12 cellular contexts compared by ENCODE assay signal in genomic region chr19:12648088-12648487, GRCh38. TPM values are rescaled to one million over a fixed set of nuclear protein-coding genes. Genes with fewer than 3 reads are reported as not detected.
DNase-seq lines count a peak whose midpoint lies in the region; ATAC-seq and TF ChIP-seq lines count a peak whose summit lies in the region.
"Had no signal": no experiment of that assay in that cellular context is flagged by ENCODE, and none has a peak within 500 bp of the region (broad histone marks: within the 10 kb centered on the region; RNA-seq: fewer than 3 reads in every experiment).

No MANE protein-coding gene starts in this region.

- H3K27ac ChIP-seq in HUES6 (ENCODE audit: low read depth, low read length): no peak overlapping the region; the same call in 1 of the 2 replicates
- H3K27ac ChIP-seq in suprapubic skin: no peak overlapping the region
- H3K27ac ChIP-seq: neutrophil had no signal

- TF ChIP-seq POLR2A in suprapubic skin (IDR thresholded peaks at IDR 0.05): no peak

- H3K36me3 ChIP-seq in HUES6 (ENCODE audit: control insufficient read depth, insufficient read depth, low read length) (peaks cover 6% of the 10 kb centered on the region), kidney epithelial cell (ENCODE audit: control insufficient read depth, insufficient read depth, low read length) (no peaks in the 10 kb centered on the region), suprapubic skin (peaks cover 9% of the 10 kb centered on the region)

- intact Hi-C loops in dendritic cell treated with granulocyte-macrophage colony-stimulating factor and Interleukin-4, amounts not matched to agents 40 ng/mL and 50 ng/mL, for 4 days (cut with micrococcal nuclease): no loop called here

- peak overlapping the region; percentile 62 for H3K27ac Mint-ChIP-seq in dendritic cell treated with granulocyte-macrophage colony-stimulating factor and Interleukin-4, amounts not matched to agents 40 ng/mL and 50 ng/mL, for 4 days
- H3K27ac Mint-ChIP-seq in osteocyte (ENCODE audit: unreplicated experiment): no peak overlapping the region
- H3K27ac Mint-ChIP-seq: activated T-helper 2 cell treated with anti-CD3 and anti-CD28 coated beads, Interferon-gamma antibody, Interleukin-2, Interleukin-4, amounts not matched to agents 10 μg/mL and 5 μg/mL and 100 μg/mL, durations not matched to agents 14 hours and 24 hours and 36 hours had no signal

- no peak for ATAC-seq in HG02759 (IDR thresholded peaks at IDR 0.05; ENCODE audit: unreplicated experiment)

- TF ChIP-seq CTCF in kidney epithelial cell (IDR thresholded peaks at IDR 0.05; ENCODE audit: insufficient read depth, low read length, poor library complexity, severe bottlenecking) (peak; percentile 44), suprapubic skin (IDR thresholded peaks at IDR 0.05) (no peak), osteocyte (IDR thresholded peaks at IDR 0.05) (no peak)

- H3K4me1 ChIP-seq in HUES6 (ENCODE audit: control insufficient read depth, insufficient read depth, low read length): no peaks in the 10 kb centered on the region
- H3K4me1 ChIP-seq in suprapubic skin: peaks cover 13% of the 10 kb centered on the region

- H3K9me3 ChIP-seq in HUES6 (ENCODE audit: control insufficient read depth, insufficient read depth, low read depth, low read length) (no peaks in the 10 kb centered on the region), suprapubic skin (no peaks in the 10 kb centered on the region)
- H3K9me3 ChIP-seq: neutrophil had no signal

- H3K36me3 Mint-ChIP-seq in dendritic cell treated with granulocyte-macrophage colony-stimulating factor and Interleukin-4, amounts not matched to agents 40 ng/mL and 50 ng/mL, for 4 days (ENCODE audit: low read depth): peaks cover 100% of the 10 kb centered on the region
- peaks cover 10% of the 10 kb centered on the region for H3K36me3 Mint-ChIP-seq in osteocyte (ENCODE audit: unreplicated experiment)

- no peaks in the 10 kb centered on the region for H3K9me3 Mint-ChIP-seq in dendritic cell treated with granulocyte-macrophage colony-stimulating factor and Interleukin-4, amounts not matched to agents 40 ng/mL and 50 ng/mL, for 4 days
- H3K9me3 Mint-ChIP-seq in osteocyte (ENCODE audit: unreplicated experiment): no peaks in the 10 kb centered on the region
- H3K9me3 Mint-ChIP-seq: activated T-helper 2 cell treated with anti-CD3 and anti-CD28 coated beads, Interferon-gamma antibody, Interleukin-2, Interleukin-4, amounts not matched to agents 10 μg/mL and 5 μg/mL and 100 μg/mL, durations not matched to agents 14 hours and 24 hours and 36 hours had no signal

- H3K9ac ChIP-seq in HUES6 (ENCODE audit: low read length): peak overlapping the region; percentile 17

- no peaks in the 10 kb centered on the region for H3K27me3 Mint-ChIP-seq in dendritic cell treated with granulocyte-macrophage colony-stimulating factor and Interleukin-4, amounts not matched to agents 40 ng/mL and 50 ng/mL, for 4 days
- no peaks in the 10 kb centered on the region for H3K27me3 Mint-ChIP-seq in osteocyte (ENCODE audit: unreplicated experiment)

- 11% methylated on average over 22 of the region's 29 CpGs for WGBS in suprapubic skin

- H3K4me3 ChIP-seq in HUES6 (ENCODE audit: low read depth, low read length): peak overlapping the region; percentile 76
- H3K4me3 ChIP-seq in kidney epithelial cell (ENCODE audit: low read depth, low read length): peak overlapping the region; percentile 22
- H3K4me3 ChIP-seq in suprapubic skin: peak overlapping the region; percentile 22

- DNase-seq in kidney epithelial cell (ENCODE audit: low read depth) (no peak), suprapubic skin (ENCODE audit: low spot score in 2 of 2) (no peak), NCI-H2107 (lab: John Stamatoyannopoulos, UW) (no peak), osteocyte (ENCODE audit: extremely low spot score, unreplicated experiment) (no peak), RKO (ENCODE audit: low spot score) (no peak)
- DNase-seq: foreskin melanocyte, GF-D8 had no signal

- H3K4me1 Mint-ChIP-seq in dendritic cell treated with granulocyte-macrophage colony-stimulating factor and Interleukin-4, amounts not matched to agents 40 ng/mL and 50 ng/mL, for 4 days (ENCODE audit: low read depth): peaks cover 32% of the 10 kb centered on the region
- H3K4me1 Mint-ChIP-seq in osteocyte (ENCODE audit: unreplicated experiment): no peaks in the 10 kb centered on the region

- TF ChIP-seq EP300 in suprapubic skin (IDR thresholded peaks at IDR 0.05): no peak

- H3K27me3 ChIP-seq in HUES6 (ENCODE audit: control insufficient read depth, insufficient read depth, low read length) (no peaks in the 10 kb centered on the region), kidney epithelial cell (ENCODE audit: control insufficient read depth, insufficient read depth, low read length) (no peaks in the 10 kb centered on the region), suprapubic skin (no peaks in the 10 kb centered on the region)
- H3K27me3 ChIP-seq: neutrophil had no signal

- H3K4me3 Mint-ChIP-seq in dendritic cell treated with granulocyte-macrophage colony-stimulating factor and Interleukin-4, amounts not matched to agents 40 ng/mL and 50 ng/mL, for 4 days: no peak overlapping the region
- no peak overlapping the region for H3K4me3 Mint-ChIP-seq in osteocyte (ENCODE audit: unreplicated experiment)

RNA-seq across cellular contexts. Expression of gene MAN2B1, which starts 18.5 kb away (rescaled TPM):
- 92.8 and 141 TPM in 2 replicates for total RNA-seq in kidney epithelial cell
- total RNA-seq in suprapubic skin: 10 to 100 TPM; 42.6 to 94.1 (median 78.9) TPM
- total RNA-seq in osteocyte: 116 and 120 TPM in 2 replicates

RNA-seq across cellular contexts. Expression of gene WDR83, which starts 18.5 kb away (rescaled TPM):
- total RNA-seq in kidney epithelial cell (15.7 and 16.6 TPM in 2 replicates), suprapubic skin (10 to 100 TPM in 3 of 4 donors, 1 to 10 TPM in 1; 9.8 to 21.9 (median 17.2) TPM), osteocyte (11.4 and 12.4 TPM in 2 replicates)

RNA-seq across cellular contexts. Expression of gene DHPS, which starts 33.6 kb away (rescaled TPM):
- total RNA-seq in kidney epithelial cell: 109 and 127 TPM in 2 replicates
- total RNA-seq in suprapubic skin: 100 to 1,000 TPM; 108 to 265 (median 136) TPM
- 64.3 and 68.4 TPM in 2 replicates for total RNA-seq in osteocyte

RNA-seq across cellular contexts. Expression of gene ZNF791, which starts 37.4 kb away (rescaled TPM):
- total RNA-seq in kidney epithelial cell: 11.0 and 16.2 TPM in 2 replicates
- 10 to 100 TPM; 14.3 to 36.1 (median 17.3) TPM for total RNA-seq in suprapubic skin
- 25.0 and 26.1 TPM in 2 replicates for total RNA-seq in osteocyte

RNA-seq across cellular contexts. Expression of gene ZNF490, which starts 37.5 kb away (rescaled TPM):
- total RNA-seq in kidney epithelial cell (6.0 and 6.6 TPM in 2 replicates), suprapubic skin (1 to 10 TPM; 5.0 to 9.3 (median 7.0) TPM), osteocyte (9.2 TPM in 2 replicates)

Comparison
In these comparisons a context has a peak if more than half of its experiments do, and no peak if none do; other contexts are left out.
1. H3K4me3 ChIP-seq: peak in every context shown above with its lines; median percentile 76 in HUES6; 22 in kidney epithelial cell; 22 in suprapubic skin.